In the genomic region with DNA sequence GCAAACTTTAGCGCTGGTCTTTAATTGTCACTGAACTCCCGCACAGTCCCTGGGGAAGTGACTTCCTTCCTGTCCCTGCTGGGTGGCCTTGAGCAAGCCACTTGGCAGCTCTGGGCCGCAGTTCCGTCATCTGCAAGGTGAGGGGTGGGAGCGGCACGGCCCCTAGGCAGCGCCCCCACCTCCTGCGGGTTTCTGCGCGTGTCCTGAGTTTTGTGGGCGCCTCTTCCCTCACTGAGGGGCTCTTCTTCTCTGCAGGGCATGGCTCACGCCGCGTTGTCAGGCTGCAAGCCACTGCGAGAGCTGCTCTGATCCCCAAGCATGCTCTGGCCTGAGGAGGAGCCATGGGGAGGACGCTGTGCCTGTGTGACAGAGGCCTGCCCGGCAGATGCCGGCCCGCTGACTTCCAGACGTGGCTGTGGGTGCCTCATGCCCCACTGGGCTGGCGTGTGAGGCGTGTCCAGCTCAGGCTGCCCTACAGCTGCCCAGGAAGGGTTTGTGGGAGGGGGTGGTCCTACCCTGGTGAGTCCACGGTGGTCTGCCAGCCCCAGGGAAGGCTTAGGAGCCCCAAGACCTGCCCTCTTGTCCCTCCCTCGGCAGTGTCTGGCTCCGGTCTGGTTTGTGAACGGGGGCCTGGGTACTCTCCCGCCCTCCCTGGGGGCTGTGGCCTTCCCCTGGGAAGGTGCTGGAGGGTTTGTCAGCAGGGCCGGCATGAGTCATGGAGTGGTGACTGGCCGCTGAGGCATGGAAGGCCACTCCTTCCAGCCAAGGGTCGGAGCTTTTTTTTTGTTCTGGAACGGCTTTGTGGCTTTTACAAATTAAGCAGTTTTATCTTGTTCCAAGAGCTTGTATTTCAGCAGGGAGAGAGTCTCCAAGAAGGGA, we compare ENCODE assay signal across 8 cellular contexts.
DNase-seq lines count a peak whose midpoint lies in the region; ATAC-seq lines count a peak whose summit lies in the region.

No MANE protein-coding gene starts in this region.

- peak overlapping the region; percentile 91; the same call in 1 of the 2 replicates for H3K27ac ChIP-seq in HUES6 (ENCODE audit: low read depth, low read length)

- peak overlapping the region; percentile 62 for H3K9ac ChIP-seq in HUES6 (ENCODE audit: low read length)
- peak overlapping the region; percentile 82 for H3K9ac ChIP-seq in skeletal muscle satellite cell (ENCODE audit: low read depth, low read length)

- ATAC-seq in HG03378 (IDR thresholded peaks at IDR 0.05; ENCODE audit: unreplicated experiment) (no peak), HG03439 (IDR thresholded peaks at IDR 0.05; ENCODE audit: unreplicated experiment) (no peak)

- H3K36me3 ChIP-seq in HUES6 (ENCODE audit: control insufficient read depth, insufficient read depth, low read length) (no peaks in the 10 kb centered on the region), skeletal muscle satellite cell (ENCODE audit: insufficient read depth, low read length) (peaks cover 20% of the 10 kb centered on the region)

- DNase-seq in ELF-1 (ENCODE audit: low read depth, low spot score) (peak; percentile 93), amniotic stem cell (lab: John Stamatoyannopoulos, UW) (peak; percentile 95), hepatic stellate cell (ENCODE audit: low spot score) (peak; percentile 95), NCI-H524 treated with DMSO at 0.1 percent for 48 hours (lab: John Stamatoyannopoulos, UW) (no peak)

- H3K4me3 ChIP-seq in HUES6 (ENCODE audit: low read depth, low read length) (peak overlapping the region; percentile 28; the same call in 1 of the 2 replicates), skeletal muscle satellite cell (ENCODE audit: low read length) (peak overlapping the region; percentile 64)

- peak overlapping the region; percentile 81 for H3K4me2 ChIP-seq in skeletal muscle satellite cell (ENCODE audit: low read length)

- no peaks in the 10 kb centered on the region for H3K27me3 ChIP-seq in HUES6 (ENCODE audit: control insufficient read depth, insufficient read depth, low read length)
- no peaks in the 10 kb centered on the region for H3K27me3 ChIP-seq in skeletal muscle satellite cell (ENCODE audit: control insufficient read depth, insufficient read depth, low read length)

- H3K9me3 ChIP-seq in HUES6 (ENCODE audit: control insufficient read depth, insufficient read depth, low read depth, low read length): no peaks in the 10 kb centered on the region
- H3K9me3 ChIP-seq in skeletal muscle satellite cell (replicated peaks; ENCODE audit: low read length): no peaks in the 10 kb centered on the region

- H3K4me1 ChIP-seq in HUES6 (ENCODE audit: control insufficient read depth, insufficient read depth, low read length) (peaks cover 55% of the 10 kb centered on the region), skeletal muscle satellite cell (ENCODE audit: control insufficient read depth, insufficient read depth, low read length) (peaks cover 80% of the 10 kb centered on the region)
